Comparison of ENCODE assay signal across 9 cellular contexts in genomic region chr12:46219147-46219891, GRCh38. TPM values are rescaled to one million over a fixed set of nuclear protein-coding genes. Genes with fewer than 3 reads are reported as not detected.
DNase-seq lines count a peak whose midpoint lies in the region; ATAC-seq and TF ChIP-seq lines count a peak whose summit lies in the region.
"Had no signal": no experiment of that assay in that cellular context is flagged by ENCODE, and none has a peak within 500 bp of the region (broad histone marks: within the 10 kb centered on the region; RNA-seq: fewer than 3 reads in every experiment).

No MANE protein-coding gene starts in this region.

- BruUV-seq in Caco-2 (replicated peaks; lab: Mats Ljungman, UMichigan) (no TSS peak), OCI-LY7 (replicated peaks; lab: Mats Ljungman, UMichigan) (no TSS peak)

- ATAC-seq in HG03175 (IDR thresholded peaks at IDR 0.05; ENCODE audit: unreplicated experiment) (no peak), GM21576 (IDR thresholded peaks at IDR 0.05; ENCODE audit: unreplicated experiment) (no peak)
- ATAC-seq: psoas muscle had no signal

- peak overlapping the region; percentile 91 for H3K27ac ChIP-seq in OCI-LY7 (ENCODE audit: low read depth, low read length, poor library complexity, severe bottlenecking)
- H3K27ac ChIP-seq in substantia nigra (ENCODE audit: low read depth, low read length, poor library complexity, severe bottlenecking) = no peak overlapping the region
- H3K27ac ChIP-seq: psoas muscle had no signal

- no peak overlapping the region for H2AFZ ChIP-seq in OCI-LY7 (ENCODE audit: low read length)

- H3K9me3 Mint-ChIP-seq in Caco-2 (ENCODE audit: unreplicated experiment) (no peaks in the 10 kb centered on the region), chondrocyte (ENCODE audit: low read depth) (no peaks in the 10 kb centered on the region), progenitor cell of endocrine pancreas (ENCODE audit: low read depth) (no peaks in the 10 kb centered on the region)

- POLR2A ChIA-PET in Caco-2 (lab: Charles Lee) = no interaction called here
- POLR2A ChIA-PET in OCI-LY7 (lab: Charles Lee) = interaction anchor here (6.1 kb wide), 1 partner anchor 16 kb away, joined by 39 read pairs; no protein-coding TSS in a partner anchor

- H3K9me3 ChIP-seq in Caco-2 = no peaks in the 10 kb centered on the region
- no peaks in the 10 kb centered on the region for H3K9me3 ChIP-seq in OCI-LY7 (ENCODE audit: low read length)
- H3K9me3 ChIP-seq: psoas muscle had no signal

- H3K36me3 Mint-ChIP-seq in Caco-2 (ENCODE audit: insufficient read depth, unreplicated experiment) (peaks cover 84% of the 10 kb centered on the region), chondrocyte (ENCODE audit: low read depth) (peaks cover 37% of the 10 kb centered on the region), progenitor cell of endocrine pancreas (ENCODE audit: insufficient read depth) (peaks cover 28% of the 10 kb centered on the region)

- H4K20me1 ChIP-seq in OCI-LY7 (ENCODE audit: insufficient read depth, low read length) = peaks cover 11% of the 10 kb centered on the region; the same call in 1 of the 2 replicates

- H3K4me1 Mint-ChIP-seq in Caco-2 (ENCODE audit: low read depth, unreplicated experiment) (peaks cover 43% of the 10 kb centered on the region), chondrocyte (ENCODE audit: low read depth) (peaks cover 55% of the 10 kb centered on the region), progenitor cell of endocrine pancreas (ENCODE audit: low read depth) (peaks cover 9% of the 10 kb centered on the region)

- peak overlapping the region; percentile 14 for H3K27ac Mint-ChIP-seq in Caco-2 (ENCODE audit: unreplicated experiment)
- peak overlapping the region; percentile 45 for H3K27ac Mint-ChIP-seq in chondrocyte (ENCODE audit: unreplicated experiment)
- H3K27ac Mint-ChIP-seq in progenitor cell of endocrine pancreas = peak overlapping the region; percentile 67

- H3K27me3 Mint-ChIP-seq in Caco-2 (ENCODE audit: insufficient read depth, unreplicated experiment) = no peaks in the 10 kb centered on the region
- H3K27me3 Mint-ChIP-seq in chondrocyte (ENCODE audit: low read depth) = no peaks in the 10 kb centered on the region
- H3K27me3 Mint-ChIP-seq in progenitor cell of endocrine pancreas = no peaks in the 10 kb centered on the region

- H3K4me1 ChIP-seq in Caco-2 = peaks cover 20% of the 10 kb centered on the region; the same call in 1 of the 2 replicates
- H3K4me1 ChIP-seq in OCI-LY7 (ENCODE audit: insufficient read depth, low read length, poor library complexity, severe bottlenecking) = peaks cover 74% of the 10 kb centered on the region

- H3K36me3 ChIP-seq in Caco-2 (ENCODE audit: control insufficient read depth, insufficient read depth, low read length) = peaks cover 2% of the 10 kb centered on the region
- H3K36me3 ChIP-seq in OCI-LY7 (ENCODE audit: insufficient read depth, low read length) = peaks cover 96% of the 10 kb centered on the region

- H3K27me3 ChIP-seq in Caco-2 (replicated peaks; ENCODE audit: control insufficient read depth, insufficient read depth, low read length) = no peaks in the 10 kb centered on the region

- peak overlapping the region; percentile 83 for H3K4me2 ChIP-seq in OCI-LY7 (ENCODE audit: low read length)

- H3K4me3 Mint-ChIP-seq in Caco-2 (ENCODE audit: unreplicated experiment) (no peak overlapping the region), chondrocyte (ENCODE audit: unreplicated experiment) (no peak overlapping the region), progenitor cell of endocrine pancreas (ENCODE audit: low read depth) (no peak overlapping the region)

- H3K79me2 ChIP-seq in OCI-LY7 (ENCODE audit: insufficient read depth, low read depth, low read length) = peaks cover 64% of the 10 kb centered on the region

- TF ChIP-seq CTCF in Caco-2 (IDR thresholded peaks at IDR 0.05; ENCODE audit: insufficient read depth in 1 of 2, low read depth in 1 of 2, low read length in 1 of 2, severe bottlenecking in 1 of 2, unreplicated experiment in 1 of 2) (no peak), OCI-LY7 (conservative IDR thresholded peaks at IDR 0.05; ENCODE audit: low read length) (no peak), chondrocyte (IDR thresholded peaks at IDR 0.05) (no peak), progenitor cell of endocrine pancreas (IDR thresholded peaks at IDR 0.05; ENCODE audit: unreplicated experiment) (no peak)

- H3K9me2 ChIP-seq in OCI-LY7 (ENCODE audit: insufficient read depth, low read length) = no peaks in the 10 kb centered on the region

- intact Hi-C loops in Caco-2 (cut with micrococcal nuclease; ENCODE audit: unreplicated experiment) = no loop called here
- intact Hi-C loops in OCI-LY7 (cut with micrococcal nuclease; ENCODE audit: unreplicated experiment) = loop anchor here (2.0 kb wide), 2 partner anchors 49 to 109 kb away; partner anchors contain the start of gene SLC38A1

- no peak for DNase-seq in Caco-2
- DNase-seq in OCI-LY7 (ENCODE audit: low spot score) = no peak
- DNase-seq in chondrocyte (ENCODE audit: low spot score) = no peak
- no peak for DNase-seq in progenitor cell of endocrine pancreas (ENCODE audit: low spot score, unreplicated experiment)
- no peak for DNase-seq in substantia nigra (lab: John Stamatoyannopoulos, UW)
- DNase-seq in NCI-H524 (lab: John Stamatoyannopoulos, UW) = no peak
- DNase-seq: psoas muscle had no signal

- CTCF ChIA-PET in Caco-2 (lab: Charles Lee) = no interaction called here
- CTCF ChIA-PET in OCI-LY7 (lab: Charles Lee; ENCODE audit: unreplicated experiment) = no interaction called here

- H3K4me3 ChIP-seq in Caco-2 (ENCODE audit: low read depth, low read length) (no peak overlapping the region), OCI-LY7 (ENCODE audit: low read depth, low read length, poor library complexity, severe bottlenecking) (peak overlapping the region; percentile 7)
- H3K4me3 ChIP-seq: psoas muscle had no signal

RNA-seq across cellular contexts. Expression of gene SLC38A1, which starts 49.5 kb away (rescaled TPM):
- total RNA-seq in Caco-2 (2022) (245 and 259 TPM in 2 replicates), OCI-LY7 (2022) (163 and 165 TPM in 2 replicates), chondrocyte (83.4 to 185 TPM (median 176 TPM) in 3 replicates), progenitor cell of endocrine pancreas (144 and 146 TPM in 2 replicates)
- 114 and 117 TPM in 2 replicates for total RNA-seq in OCI-LY7 (2014; rRNA removed; shearing (Covaris generic))

Comparison
In these comparisons a context has a peak if more than half of its experiments do, and no peak if none do; other contexts are left out.
1. H3K27ac Mint-ChIP-seq: peak in every context shown above with its lines; median percentile 67 in progenitor cell of endocrine pancreas; 45 in chondrocyte; 14 in Caco-2.